Comparison of ENCODE assay signal across 15 cellular contexts in the genomic region with DNA sequence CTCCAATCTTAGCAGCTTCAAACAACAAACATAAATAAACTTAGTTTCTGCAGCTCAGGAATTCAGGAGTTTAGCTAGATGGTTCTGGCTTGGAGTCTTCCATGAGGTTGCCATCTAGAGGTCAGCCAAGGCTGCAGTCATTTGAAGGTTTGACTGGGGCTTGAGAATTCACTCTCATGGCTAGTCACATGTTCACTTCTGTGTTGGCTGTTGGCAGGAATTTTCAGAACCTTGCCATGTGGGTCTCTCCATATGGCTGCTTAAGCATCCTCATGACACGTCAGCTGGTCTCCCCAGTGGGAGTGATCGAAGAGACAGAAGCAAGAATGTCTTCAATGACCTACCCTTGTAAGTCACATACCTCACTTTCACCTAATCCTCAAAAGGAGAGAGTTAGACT.
DNase-seq lines count a peak whose midpoint lies in the region; ATAC-seq and TF ChIP-seq lines count a peak whose summit lies in the region.
"Had no signal": no experiment of that assay in that cellular context is flagged by ENCODE, and none has a peak within 500 bp of the region (broad histone marks: within the 10 kb centered on the region; RNA-seq: fewer than 3 reads in every experiment).

No MANE protein-coding gene starts in this region.

- H3K36me3 Mint-ChIP-seq in type B pancreatic cell: no peaks in the 10 kb centered on the region
- no peaks in the 10 kb centered on the region for H3K36me3 Mint-ChIP-seq in stimulated activated naive B cell treated with anti-CD40 and anti-IgM and Interleukin-4, amounts not matched to agents 10 μg/mL and 1 μg/mL and 100 μg/mL, for 72 hours
- H3K36me3 Mint-ChIP-seq: mesothelial cell of epicardium had no signal

- H3K9ac ChIP-seq in PC-3 (ENCODE audit: low read length): no peak overlapping the region

- peaks cover 46% of the 10 kb centered on the region for H3K9me3 ChIP-seq in PC-3 (ENCODE audit: low read length)

- POLR2A ChIA-PET in PC-3 (lab: Charles Lee; ENCODE audit: unreplicated experiment): no interaction called here

- intact Hi-C loops in PC-3 (cut with micrococcal nuclease): no loop called here

- CTCF ChIA-PET in PC-3 (lab: Charles Lee): no interaction called here

- H2AFZ ChIP-seq in PC-3 (ENCODE audit: low read length): no peak overlapping the region

- no peak overlapping the region for H3K4me3 Mint-ChIP-seq in type B pancreatic cell
- H3K4me3 Mint-ChIP-seq in stimulated activated naive B cell treated with anti-CD40 and anti-IgM and Interleukin-4, amounts not matched to agents 10 μg/mL and 1 μg/mL and 100 μg/mL, for 72 hours: no peak overlapping the region
- H3K4me3 Mint-ChIP-seq: activated B cell treated with CpG ODN at 0.5 μM for 24 hours; mesothelial cell of epicardium; stimulated activated naive CD8-positive, alpha-beta T cell treated with anti-CD3 and anti-CD28 coated beads, Interleukin-15, Interleukin-2, amounts not matched to agents 100 ng/mL and 50 ng/mL, for 24 hours had no signal

- no peak for ATAC-seq in PC-3
- ATAC-seq in HG03432 (IDR thresholded peaks at IDR 0.05; ENCODE audit: unreplicated experiment): no peak
- ATAC-seq in stimulated activated naive B cell treated with anti-CD40 and anti-IgM and Interleukin-4, amounts not matched to agents 10 μg/mL and 1 μg/mL and 100 μg/mL, for 72 hours (replicated peaks): no peak

- no peaks in the 10 kb centered on the region for H3F3A ChIP-seq in PC-3 (ENCODE audit: low read length, unreplicated experiment)

- peak; percentile 8 for DNase-seq in SKM-1 (lab: John Stamatoyannopoulos, UW; ENCODE audit: unreplicated experiment)
- no peak for DNase-seq in SKM-1 treated with dmso at 0.1 percent for 144 hours (lab: John Stamatoyannopoulos, UW; ENCODE audit: unreplicated experiment)
- DNase-seq in PC-3: no peak
- DNase-seq in fibroblast of villous mesenchyme (ENCODE audit: low read depth): no peak
- DNase-seq in type B pancreatic cell (ENCODE audit: extremely low spot score, unreplicated experiment): no peak
- no peak for DNase-seq in activated gamma-delta T cell (lab: John Stamatoyannopoulos, UW)
- no peak for DNase-seq in stimulated activated naive B cell treated with anti-CD40 and anti-IgM and Interleukin-4, amounts not matched to agents 10 μg/mL and 1 μg/mL and 100 μg/mL, for 72 hours
- DNase-seq: activated B cell treated with CpG ODN at 0.5 μM for 24 hours; activated gamma-delta T cell treated with Interleukin-2 at 50 U/mL for 16 hours; C1 segment of cervical spinal cord; effector CD8-positive, alpha-beta T cell; NCI-H510A treated with DMSO at 0.1 percent for 48 hours had no signal

- no peaks in the 10 kb centered on the region for H3K4me1 Mint-ChIP-seq in type B pancreatic cell (ENCODE audit: unreplicated experiment)
- H3K4me1 Mint-ChIP-seq in stimulated activated naive B cell treated with anti-CD40 and anti-IgM and Interleukin-4, amounts not matched to agents 10 μg/mL and 1 μg/mL and 100 μg/mL, for 72 hours: no peaks in the 10 kb centered on the region
- H3K4me1 Mint-ChIP-seq: activated B cell treated with CpG ODN at 0.5 μM for 24 hours, mesothelial cell of epicardium had no signal

- H3K79me2 ChIP-seq in PC-3 (ENCODE audit: low read length): no peaks in the 10 kb centered on the region

- no peaks in the 10 kb centered on the region for H4K20me1 ChIP-seq in PC-3 (ENCODE audit: low read length)

- H3K9me3 Mint-ChIP-seq in type B pancreatic cell: no peaks in the 10 kb centered on the region
- peaks cover 4 to 5% of the 10 kb centered on the region in 2 donors for H3K9me3 Mint-ChIP-seq in stimulated activated naive B cell treated with anti-CD40 and anti-IgM and Interleukin-4, amounts not matched to agents 10 μg/mL and 1 μg/mL and 100 μg/mL, for 72 hours

- H3K4me3 ChIP-seq in PC-3 (ENCODE audit: low read length) (no peak overlapping the region), fibroblast of villous mesenchyme (ENCODE audit: low read depth, low read length) (no peak overlapping the region)

- H3K27me3 ChIP-seq in PC-3 (ENCODE audit: low read length): no peaks in the 10 kb centered on the region

- TF ChIP-seq CTCF in PC-3 (conservative IDR thresholded peaks at IDR 0.05; ENCODE audit: low read depth, low read length) (0 out of 2 replicates have a peak, but pooled peaks have one; percentile 24), fibroblast of villous mesenchyme (IDR thresholded peaks at IDR 0.05; ENCODE audit: insufficient read depth, low read depth, low read length) (peak; percentile 3), type B pancreatic cell (conservative IDR thresholded peaks at IDR 0.05) (peak; percentile 53)

- no TSS peak for BruUV-seq in PC-3 (replicated peaks; lab: Mats Ljungman, UMichigan)

- H3K36me3 ChIP-seq in PC-3 (ENCODE audit: low read depth, low read length): no peaks in the 10 kb centered on the region

- H3K27ac ChIP-seq in PC-3 (ENCODE audit: low read length): no peak overlapping the region

- no peaks in the 10 kb centered on the region for H3K4me1 ChIP-seq in PC-3 (ENCODE audit: insufficient read depth, low read length)

- no peak overlapping the region for H3K4me2 ChIP-seq in PC-3 (ENCODE audit: low read length)

- no peak overlapping the region for H3K27ac Mint-ChIP-seq in type B pancreatic cell
- H3K27ac Mint-ChIP-seq in stimulated activated naive B cell treated with anti-CD40 and anti-IgM and Interleukin-4, amounts not matched to agents 10 μg/mL and 1 μg/mL and 100 μg/mL, for 72 hours: no peak overlapping the region
- H3K27ac Mint-ChIP-seq: activated B cell treated with CpG ODN at 0.5 μM for 24 hours; mesothelial cell of epicardium; stimulated activated naive CD8-positive, alpha-beta T cell treated with anti-CD3 and anti-CD28 coated beads, Interleukin-15, Interleukin-2, amounts not matched to agents 100 ng/mL and 50 ng/mL, for 24 hours had no signal

- H3K27me3 Mint-ChIP-seq in type B pancreatic cell: peaks cover 3% of the 10 kb centered on the region
- no peaks in the 10 kb centered on the region for H3K27me3 Mint-ChIP-seq in stimulated activated naive B cell treated with anti-CD40 and anti-IgM and Interleukin-4, amounts not matched to agents 10 μg/mL and 1 μg/mL and 100 μg/mL, for 72 hours
- H3K27me3 Mint-ChIP-seq: activated B cell treated with CpG ODN at 0.5 μM for 24 hours; stimulated activated naive CD8-positive, alpha-beta T cell treated with anti-CD3 and anti-CD28 coated beads, Interleukin-15, Interleukin-2, amounts not matched to agents 100 ng/mL and 50 ng/mL, for 24 hours had no signal

- H3K9me2 ChIP-seq in PC-3 (replicated peaks; ENCODE audit: low read length): no peaks in the 10 kb centered on the region

Comparison
In these comparisons a context has a peak if more than half of its experiments do, and no peak if none do; other contexts are left out.
1. CTCF ChIP-seq: peak in every context shown above with its lines; median percentile 53 in type B pancreatic cell; 24 in PC-3; 3 in fibroblast of villous mesenchyme.